Comparison of ENCODE assay signal across 1 cellular context in the genomic region with DNA sequence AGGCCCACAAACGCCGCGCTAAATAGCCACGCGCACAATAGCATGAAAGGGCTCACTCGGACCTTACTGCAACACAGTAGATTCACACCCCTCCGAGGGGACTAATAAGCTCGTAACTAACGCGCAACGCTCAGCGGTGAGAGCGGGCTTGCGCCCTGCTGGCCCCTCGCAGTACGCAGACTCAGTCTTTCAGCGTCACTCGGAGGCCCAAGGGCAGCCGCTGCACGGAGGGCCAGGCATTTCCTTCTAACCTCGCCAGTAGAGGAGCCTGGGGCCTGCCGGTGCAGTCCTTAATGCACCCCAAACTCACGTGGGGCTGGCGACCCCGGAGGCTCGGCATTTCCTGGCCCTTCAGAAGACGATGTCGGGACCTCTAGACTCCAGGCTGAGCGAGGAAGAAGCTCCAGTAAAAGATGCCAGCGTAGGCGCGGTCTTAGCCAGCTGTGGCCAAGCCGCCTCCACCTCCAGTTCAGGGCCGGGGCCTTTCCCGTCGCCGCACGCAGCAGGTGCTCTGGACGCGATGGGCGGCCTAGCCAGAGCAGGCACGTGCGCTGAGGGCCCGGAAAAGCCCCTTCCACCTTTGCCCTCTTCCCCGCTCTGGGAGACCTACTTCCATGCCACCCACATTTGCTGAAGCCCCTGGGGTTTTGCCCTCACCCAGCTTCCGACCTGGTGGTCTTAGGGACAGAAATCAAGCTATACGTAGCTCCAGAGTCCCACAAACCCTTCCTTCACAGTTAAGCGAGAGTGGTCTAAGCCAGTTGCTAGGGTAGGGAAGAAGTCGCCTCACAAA.
TF ChIP-seq lines count a peak whose summit lies in the region.

No MANE protein-coding gene starts in this region.

TF ChIP-seq in H1, 55 proteins besides CTCF, POLR2A, EP300 and RAD21:
- TF ChIP-seq, protein P1, sequence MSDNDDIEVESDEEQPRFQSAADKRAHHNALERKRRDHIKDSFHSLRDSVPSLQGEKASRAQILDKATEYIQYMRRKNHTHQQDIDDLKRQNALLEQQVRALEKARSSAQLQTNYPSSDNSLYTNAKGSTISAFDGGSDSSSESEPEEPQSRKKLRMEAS (IDR thresholded peaks at IDR 0.05): peak; percentile 89
- TF ChIP-seq RNF2 (IDR thresholded peaks at IDR 0.05; ENCODE audit: borderline replicate concordance, low read depth, low read length, missing control alignments, poor library complexity, severe bottlenecking) (peak; percentile 62), KDM4A (IDR thresholded peaks at IDR 0.05; ENCODE audit: low read depth, low read length, severe bottlenecking) (peak; percentile 31), BCL11A (IDR thresholded peaks at IDR 0.05; ENCODE audit: low read depth in 2 of 2, low read length in 2 of 2) (no peak), EGR1 (IDR thresholded peaks at IDR 0.05; ENCODE audit: borderline replicate concordance, low read depth, low read length) (no peak), RXRA (IDR thresholded peaks at IDR 0.05; ENCODE audit: insufficient read depth, low read depth, low read length) (no peak), TEAD4 (IDR thresholded peaks at IDR 0.05; ENCODE audit: low read depth, low read length) (0 out of 2 replicates have a peak, but pooled peaks have one; percentile 24), SIRT6 (IDR thresholded peaks at IDR 0.05; ENCODE audit: low read length) (no peak), HDAC6 (IDR thresholded peaks at IDR 0.05; ENCODE audit: low read depth, low read length) (no peak), RBBP5 (IDR thresholded peaks at IDR 0.05; ENCODE audit: borderline replicate concordance, low read depth, low read length) (peak; percentile 63; the same call in 1 of the 2 replicates), SUZ12 (IDR thresholded peaks at IDR 0.05; ENCODE audit: low read length) (peak; percentile 90), NANOG (IDR thresholded peaks at IDR 0.05; ENCODE audit: insufficient read depth, low read depth, low read length, poor library complexity, severe bottlenecking) (no peak), TBP (IDR thresholded peaks at IDR 0.05; ENCODE audit: low read depth, low read length) (no peak), EZH2 (IDR thresholded peaks at IDR 0.05; ENCODE audit: low read depth, low read length, severe bottlenecking) (peak; percentile 91), GABPA (IDR thresholded peaks at IDR 0.05; ENCODE audit: borderline replicate concordance, insufficient read depth, low read length) (no peak)
- TF ChIP-seq, protein P2, sequence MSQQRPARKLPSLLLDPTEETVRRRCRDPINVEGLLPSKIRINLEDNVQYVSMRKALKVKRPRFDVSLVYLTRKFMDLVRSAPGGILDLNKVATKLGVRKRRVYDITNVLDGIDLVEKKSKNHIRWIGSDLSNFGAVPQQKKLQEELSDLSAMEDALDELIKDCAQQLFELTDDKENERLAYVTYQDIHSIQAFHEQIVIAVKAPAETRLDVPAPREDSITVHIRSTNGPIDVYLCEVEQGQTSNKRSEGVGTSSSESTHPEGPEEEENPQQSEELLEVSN (IDR thresholded peaks at IDR 0.05): peak; percentile 83
